Comparison of ENCODE assay signal across 12 cellular contexts in genomic region chr10:72322030-72322279, GRCh38. TPM values are rescaled to one million over a fixed set of nuclear protein-coding genes. Genes with fewer than 3 reads are reported as not detected.
DNase-seq lines count a peak whose midpoint lies in the region; ATAC-seq and TF ChIP-seq lines count a peak whose summit lies in the region.
"Had no signal": no experiment of that assay in that cellular context is flagged by ENCODE, and none has a peak within 500 bp of the region (broad histone marks: within the 10 kb centered on the region; RNA-seq: fewer than 3 reads in every experiment).

No MANE protein-coding gene starts in this region.

- H3K9me3 ChIP-seq in CD4-positive, alpha-beta T cell (ENCODE audit: control insufficient read depth, low read length), result no peaks in the 10 kb centered on the region
- H3K9me3 ChIP-seq: sigmoid colon had no signal

- no peaks in the 10 kb centered on the region for H3K27me3 Mint-ChIP-seq in CD4-positive, alpha-beta T cell
- H3K27me3 Mint-ChIP-seq in neural crest cell (ENCODE audit: low read depth) (no peaks in the 10 kb centered on the region), progenitor cell of endocrine pancreas (peaks cover 7% of the 10 kb centered on the region)

- H3K4me1 Mint-ChIP-seq in CD4-positive, alpha-beta T cell (ENCODE audit: low read depth), result peaks cover 80% of the 10 kb centered on the region
- H3K4me1 Mint-ChIP-seq in neural crest cell, result peaks cover 49% of the 10 kb centered on the region
- peaks cover 18% of the 10 kb centered on the region for H3K4me1 Mint-ChIP-seq in progenitor cell of endocrine pancreas (ENCODE audit: low read depth)

- CTCF ChIA-PET in CD4-positive, alpha-beta T cell (lab: Charles Lee), result interaction anchor here (0.7 to 1.7 kb wide), 3 partner anchors 15 to 83 kb away, joined by 3 to 8 read pairs (median 3); no protein-coding TSS in a partner anchor

- peak overlapping the region; percentile 55 for H3K4me3 Mint-ChIP-seq in CD4-positive, alpha-beta T cell
- H3K4me3 Mint-ChIP-seq in neural crest cell (no peak overlapping the region), progenitor cell of endocrine pancreas (ENCODE audit: low read depth) (no peak overlapping the region)

- peak overlapping the region; percentile 91 for H3K27ac Mint-ChIP-seq in CD4-positive, alpha-beta T cell
- H3K27ac Mint-ChIP-seq in activated naive CD4-positive, alpha-beta T cell treated with anti-CD3 and anti-CD28 coated beads, Interleukin-2, amount 50 U/mL, for 72 hours, result peak overlapping the region; percentile 95 to 97
- peak overlapping the region; percentile 72 for H3K27ac Mint-ChIP-seq in neural crest cell (ENCODE audit: unreplicated experiment)
- H3K27ac Mint-ChIP-seq in progenitor cell of endocrine pancreas, result no peak overlapping the region

- POLR2A ChIA-PET in CD4-positive, alpha-beta T cell (lab: Charles Lee), result interaction anchor here (1.2 to 8.5 kb wide), 8 partner anchors 10 to 74 kb away, joined by 3 to 93 read pairs (median 10); partner anchors contain the start of gene DDIT4

- ATAC-seq in CD4-positive, alpha-beta T cell (ENCODE audit: poor library complexity), result no peak
- no peak for ATAC-seq in activated naive CD4-positive, alpha-beta T cell treated with anti-CD3 and anti-CD28 coated beads, Interleukin-2, amount 50 U/mL, for 72 hours
- ATAC-seq in GM19035 (IDR thresholded peaks at IDR 0.05; ENCODE audit: unreplicated experiment), result no peak
- ATAC-seq: left colon had no signal

- H3K9me3 Mint-ChIP-seq in CD4-positive, alpha-beta T cell, result no peaks in the 10 kb centered on the region
- peaks cover 0 to 4% of the 10 kb centered on the region in 2 donors for H3K9me3 Mint-ChIP-seq in activated naive CD4-positive, alpha-beta T cell treated with anti-CD3 and anti-CD28 coated beads, Interleukin-2, amount 50 U/mL, for 72 hours
- H3K9me3 Mint-ChIP-seq in neural crest cell, result no peaks in the 10 kb centered on the region
- H3K9me3 Mint-ChIP-seq in progenitor cell of endocrine pancreas (ENCODE audit: low read depth), result no peaks in the 10 kb centered on the region

- intact Hi-C loops in CD4-positive, alpha-beta T cell (cut with DNase I, micrococcal nuclease), result no loop called here

- DNase-seq in CD4-positive, alpha-beta T cell, result no peak
- DNase-seq in HT1080 (ENCODE audit: low read depth) (peak; percentile 33), neural crest cell (ENCODE audit: low read depth, low spot score) (no peak), progenitor cell of endocrine pancreas (ENCODE audit: low spot score, unreplicated experiment) (no peak), middle frontal gyrus (ENCODE audit: extremely low spot score, low spot score) (no peak), medulla oblongata (ENCODE audit: extremely low spot score) (no peak)
- peak in 1 of 2 donors; percentile 70 for DNase-seq in activated naive CD4-positive, alpha-beta T cell treated with anti-CD3 and anti-CD28 coated beads, Interleukin-2, amount 50 U/mL, for 72 hours (ENCODE audit: low spot score in 2 of 2)
- DNase-seq: DMS79, HCEC 1CT, left colon, sigmoid colon had no signal

- TF ChIP-seq CTCF in CD4-positive, alpha-beta T cell (IDR thresholded peaks at IDR 0.05), result no peak
- no peak for TF ChIP-seq CTCF in neural crest cell (conservative IDR thresholded peaks at IDR 0.05)
- no peak for TF ChIP-seq CTCF in progenitor cell of endocrine pancreas (IDR thresholded peaks at IDR 0.05; ENCODE audit: unreplicated experiment)

- no peaks in the 10 kb centered on the region for H3K27me3 ChIP-seq in CD4-positive, alpha-beta T cell (ENCODE audit: control insufficient read depth, insufficient read depth, low read length)
- H3K27me3 ChIP-seq: sigmoid colon had no signal

- peaks cover 4% of the 10 kb centered on the region for H3K36me3 Mint-ChIP-seq in CD4-positive, alpha-beta T cell (ENCODE audit: low read depth)
- H3K36me3 Mint-ChIP-seq in activated naive CD4-positive, alpha-beta T cell treated with anti-CD3 and anti-CD28 coated beads, Interleukin-2, amount 50 U/mL, for 72 hours, result peaks cover 8 to 11% of the 10 kb centered on the region in 2 donors
- H3K36me3 Mint-ChIP-seq in neural crest cell (ENCODE audit: low read depth), result no peaks in the 10 kb centered on the region
- H3K36me3 Mint-ChIP-seq in progenitor cell of endocrine pancreas (ENCODE audit: insufficient read depth), result no peaks in the 10 kb centered on the region

- peak overlapping the region; percentile 95 for H3K27ac ChIP-seq in CD4-positive, alpha-beta T cell (ENCODE audit: low read depth, low read length)

RNA-seq across cellular contexts. Expression of gene DNAJB12, which starts 32.8 kb away (rescaled TPM):
- 10 to 100 TPM; 25.2 to 27.0 TPM for total RNA-seq in CD4-positive, alpha-beta T cell
- 43.8 and 53.5 TPM in 2 replicates for total RNA-seq in HT1080 (2014; rRNA removed; shearing (Covaris generic))
- 30.4 and 32.9 TPM in 2 replicates for polyA plus RNA-seq in HT1080 (2015; cell fraction: cytosol; rRNA removed)
- polyA plus RNA-seq in HT1080 (2015; cell fraction: nucleus; rRNA removed), result 32.7 and 33.9 TPM in 2 replicates
- 10 to 100 TPM; 20.7 to 26.6 TPM for total RNA-seq in activated naive CD4-positive, alpha-beta T cell treated with anti-CD3 and anti-CD28 coated beads, Interleukin-2, amount 50 U/mL, for 72 hours
- total RNA-seq in neural crest cell (32.4 and 36.5 TPM in 2 replicates), progenitor cell of endocrine pancreas (33.2 and 34.7 TPM in 2 replicates)

RNA-seq across cellular contexts. Expression of gene DDIT4, which starts 48.2 kb away (rescaled TPM):
- total RNA-seq in CD4-positive, alpha-beta T cell, result 100 to 1,000 TPM; 427 to 436 TPM
- 13.0 and 16.1 TPM in 2 replicates for total RNA-seq in HT1080 (2014; rRNA removed; shearing (Covaris generic))
- polyA plus RNA-seq in HT1080 (2015; cell fraction: cytosol; rRNA removed), result 114 and 121 TPM in 2 replicates
- 143 and 155 TPM in 2 replicates for polyA plus RNA-seq in HT1080 (2015; cell fraction: nucleus; rRNA removed)
- total RNA-seq in activated naive CD4-positive, alpha-beta T cell treated with anti-CD3 and anti-CD28 coated beads, Interleukin-2, amount 50 U/mL, for 72 hours, result 1,000 to 10,000 TPM; 1,025 to 1,076 TPM
- total RNA-seq in neural crest cell (68.6 and 80.1 TPM in 2 replicates), progenitor cell of endocrine pancreas (36.9 and 49.7 TPM in 2 replicates)
